ENCODE assay signal across 29 cellular contexts in genomic region chr10:123715546-123715945, GRCh38. TPM values are rescaled to one million over a fixed set of nuclear protein-coding genes. Genes with fewer than 3 reads are reported as not detected.
"Had no signal": no experiment of that assay in that cellular context is flagged by ENCODE, and none has a peak within 500 bp of the region (broad histone marks: within the 10 kb centered on the region; RNA-seq: fewer than 3 reads in every experiment).

No MANE protein-coding gene starts in this region.

- H3K27me3 ChIP-seq: stomach, testis, thyroid gland, tibial artery, tibial nerve, transverse colon, upper lobe of left lung, upper lobe of right lung, uterus, vagina had no signal

- H3K9me3 ChIP-seq: suprapubic skin, testis, thyroid gland, transverse colon, upper lobe of right lung, uterus, vagina had no signal

- H3K4me1 ChIP-seq: stomach, suprapubic skin, testis, thyroid gland, tibial artery, tibial nerve, transverse colon, upper lobe of left lung, upper lobe of right lung, uterus, vagina had no signal

- H3K27ac ChIP-seq: stomach, suprapubic skin, testis, thoracic aorta, thyroid gland, tibial artery, tibial nerve, transverse colon, upper lobe of left lung, upper lobe of right lung, uterus, vagina had no signal

- H3K36me3 ChIP-seq: suprapubic skin, thoracic aorta, thyroid gland, transverse colon, upper lobe of left lung, upper lobe of right lung, uterus, vagina had no signal

- H3K4me3 ChIP-seq: stomach, suprapubic skin, testis, thoracic aorta, thyroid gland, tibial artery, tibial nerve, transverse colon, upper lobe of left lung, upper lobe of right lung, uterus, vagina had no signal

- ATAC-seq: stimulated activated effector memory CD8-positive, alpha-beta T cell treated with anti-CD3 and anti-CD28 coated beads, Interleukin-12 subunit alpha, Interleukin-12 subunit beta, amount 100 ng/mL, for 72 hours; stimulated activated memory B cell treated with anti-CD40 and anti-IgM and Interleukin-4, amounts not matched to agents 10 μg/mL and 1 μg/mL and 100 μg/mL, for 72 hours; stimulated activated naive B cell treated with anti-CD40 and anti-IgM and Interleukin-4, amounts not matched to agents 10 μg/mL and 1 μg/mL and 100 μg/mL, for 72 hours; stimulated activated naive CD8-positive, alpha-beta T cell treated with anti-CD3 and anti-CD28 coated beads, Interleukin-15, amount 100 ng/mL, for 72 hours; stimulated activated naive CD8-positive, alpha-beta T cell treated with anti-CD3 and anti-CD28 coated beads, Interleukin-15, Interleukin-2, amounts not matched to agents 100 U/mL and 50 U/mL, for 24 hours; upper lobe of right lung had no signal

- DNase-seq: stimulated activated CD4-positive, alpha-beta T cell treated with anti-CD3 and anti-CD28 coated beads, Interleukin-2, amount 100 ng/mL, for 48 hours; stimulated activated CD4-positive, alpha-beta T cell treated with anti-CD3 and anti-CD28 coated beads, Interleukin-4, amount 100 ng/mL, for 1 hour; stimulated activated CD4-positive, alpha-beta T cell treated with anti-CD3 and anti-CD28 coated beads, Interleukin-4, amount 100 ng/mL, for 24 hours; stimulated activated CD4-positive, alpha-beta T cell treated with anti-CD3 and anti-CD28 coated beads, Interleukin-4, amount 100 ng/mL, for 4 hours; stimulated activated CD8-positive, alpha-beta memory T cell treated with anti-CD3 and anti-CD28 coated beads, Interleukin-4, amount 100 ng/mL, for 48 hours; stimulated activated naive B cell treated with anti-CD40 and anti-IgM and Interleukin-4, amounts not matched to agents 10 μg/mL and 1 μg/mL and 100 μg/mL, for 72 hours; stimulated activated naive CD4-positive, alpha-beta T cell; stimulated activated naive CD4-positive, alpha-beta T cell treated with Interleukin-2 at 50 U/mL for 16 hours; stimulated activated naive CD8-positive, alpha-beta T cell treated with anti-CD3 and anti-CD28 coated beads, Interleukin-15, amount 100 ng/mL, for 72 hours; stimulated activated naive CD8-positive, alpha-beta T cell treated with anti-CD3 and anti-CD28 coated beads, Interleukin-15, Interleukin-2, amounts not matched to agents 100 U/mL and 50 U/mL, for 24 hours; stomach; substantia nigra; testis; thyroid gland; tibial artery; transverse colon; trophoblast cell; upper lobe of left lung; upper lobe of right lung; uterus had no signal

RNA-seq across cellular contexts. Expression of gene GPR26, which starts 49.4 kb away (rescaled TPM):
- total RNA-seq: stomach, subcutaneous adipose tissue, suprapubic skin, thoracic aorta, thyroid gland, tibial nerve, transverse colon, upper lobe of left lung, upper lobe of right lung, ureter, urinary bladder, uterus, vagina had no signal
- polyA plus RNA-seq: stomach, urinary bladder had no signal
